12 cellular contexts compared by ENCODE assay signal in genomic region chr18:58942486-58942885, GRCh38.
DNase-seq lines count a peak whose midpoint lies in the region; ATAC-seq and TF ChIP-seq lines count a peak whose summit lies in the region.
"Had no signal": no experiment of that assay in that cellular context is flagged by ENCODE, and none has a peak within 500 bp of the region (broad histone marks: within the 10 kb centered on the region; RNA-seq: fewer than 3 reads in every experiment).

No MANE protein-coding gene starts in this region.

- intact Hi-C loops in prostate gland (cut with DNase I): no loop called here

- H3K27me3 ChIP-seq in GM23338 (ENCODE audit: insufficient read depth): no peaks in the 10 kb centered on the region
- no peaks in the 10 kb centered on the region for H3K27me3 ChIP-seq in prostate gland (replicated peaks; ENCODE audit: insufficient read depth)

- H3K79me2 ChIP-seq in GM23338 (replicated peaks; ENCODE audit: insufficient read depth): peaks cover 91% of the 10 kb centered on the region

- H3K4me3 Mint-ChIP-seq in GM23338: no peak overlapping the region
- H3K4me3 Mint-ChIP-seq: endodermal cell had no signal

- no peak overlapping the region for H2AFZ ChIP-seq in GM23338

- peaks cover 31% of the 10 kb centered on the region for H4K20me1 ChIP-seq in GM23338 (replicated peaks; ENCODE audit: insufficient read depth)

- no peaks in the 10 kb centered on the region for H3K9me2 ChIP-seq in GM23338 (ENCODE audit: insufficient read depth)

- H3K27ac Mint-ChIP-seq in GM23338: no peak overlapping the region; the same call in 1 of the 2 replicates
- H3K27ac Mint-ChIP-seq: CD4-positive, CD25-positive, alpha-beta regulatory T cell; endodermal cell had no signal

- no peaks in the 10 kb centered on the region for H3K9me3 ChIP-seq in prostate gland

- H3K4me3 ChIP-seq in GM23338 (no peak overlapping the region), prostate gland (no peak overlapping the region)

- DNase-seq in GM23338 (ENCODE audit: low spot score): no peak
- DNase-seq in NAMALWA (ENCODE audit: low spot score): peak; percentile 70
- peak; percentile 67 for DNase-seq in astrocyte of the hippocampus (ENCODE audit: low read depth, low spot score)
- DNase-seq in prostate gland (ENCODE audit: low spot score): no peak
- no peak for DNase-seq in D341Med (ENCODE audit: low spot score)
- DNase-seq in ureter (ENCODE audit: low spot score): no peak
- DNase-seq: activated effector memory CD4-positive, alpha-beta T cell treated with Interleukin-2 at 50 U/mL for 16 hours; CD4-positive, CD25-positive, alpha-beta regulatory T cell; endodermal cell; stimulated activated CD4-positive, alpha-beta T cell treated with anti-CD3 and anti-CD28 coated beads, Interleukin-1b, Interleukin-23, amount 100 ng/mL, for 48 hours; stimulated activated CD8-positive, alpha-beta memory T cell treated with anti-CD3 and anti-CD28 coated beads, Interleukin-4, amount 100 ng/mL, for 48 hours had no signal

- no peak for TF ChIP-seq CTCF in GM23338 (conservative IDR thresholded peaks at IDR 0.05; ENCODE audit: low read depth in 2 of 2)
- no peak for TF ChIP-seq CTCF in prostate gland (IDR thresholded peaks at IDR 0.05)

- peaks cover 90% of the 10 kb centered on the region for H3K36me3 Mint-ChIP-seq in GM23338 (ENCODE audit: low read depth)

- WGBS in prostate gland: 22% methylated on average over 4 of the region's 4 CpGs

- TF ChIP-seq POLR2A in prostate gland (IDR thresholded peaks at IDR 0.05): no peak

- H3K27me3 Mint-ChIP-seq in GM23338 (ENCODE audit: insufficient read depth, low read depth, poor library complexity): peaks cover 15% of the 10 kb centered on the region

- no peak overlapping the region for H3K4me2 ChIP-seq in GM23338

- peaks cover 70% of the 10 kb centered on the region for H3K36me3 ChIP-seq in GM23338 (ENCODE audit: insufficient read depth)
- H3K36me3 ChIP-seq in prostate gland: no peaks in the 10 kb centered on the region

- H3K4me1 ChIP-seq in GM23338 (ENCODE audit: insufficient read depth) (peaks cover 12% of the 10 kb centered on the region), prostate gland (replicated peaks) (peaks cover 6% of the 10 kb centered on the region)

- peaks cover 22% of the 10 kb centered on the region for H3K4me1 Mint-ChIP-seq in GM23338

- H3F3A ChIP-seq in GM23338 (replicated peaks; ENCODE audit: low read depth): peaks cover 56% of the 10 kb centered on the region

- no peaks in the 10 kb centered on the region for H3K9me3 Mint-ChIP-seq in GM23338

- H3K27ac ChIP-seq in GM23338 (ENCODE audit: low read depth): peak overlapping the region; percentile 86
- H3K27ac ChIP-seq in prostate gland: peak overlapping the region; percentile 63 to 66

- ATAC-seq in GM23338 (peak; percentile 53), HG03439 (IDR thresholded peaks at IDR 0.05; ENCODE audit: unreplicated experiment) (no peak)

TF ChIP-seq in GM23338, 12 proteins besides CTCF, POLR2A, EP300 and RAD21:
- TF ChIP-seq EZH2phosphoT487 (IDR thresholded peaks at IDR 0.05; ENCODE audit: unreplicated experiment) (no peak), NANOG (IDR thresholded peaks at IDR 0.05; ENCODE audit: borderline replicate concordance) (no peak), STAT1 (IDR thresholded peaks at IDR 0.05; ENCODE audit: unreplicated experiment) (no peak)

Comparison
In these comparisons a context has a peak if more than half of its experiments do, and no peak if none do; other contexts are left out.
1. DNase-seq: peak in NAMALWA (single experiment) and astrocyte of the hippocampus (single experiment); none in GM23338 (single experiment), prostate gland (single experiment), D341Med (single experiment) and ureter (single experiment).